ENCODE assay signal across 8 cellular contexts in the genomic region with DNA sequence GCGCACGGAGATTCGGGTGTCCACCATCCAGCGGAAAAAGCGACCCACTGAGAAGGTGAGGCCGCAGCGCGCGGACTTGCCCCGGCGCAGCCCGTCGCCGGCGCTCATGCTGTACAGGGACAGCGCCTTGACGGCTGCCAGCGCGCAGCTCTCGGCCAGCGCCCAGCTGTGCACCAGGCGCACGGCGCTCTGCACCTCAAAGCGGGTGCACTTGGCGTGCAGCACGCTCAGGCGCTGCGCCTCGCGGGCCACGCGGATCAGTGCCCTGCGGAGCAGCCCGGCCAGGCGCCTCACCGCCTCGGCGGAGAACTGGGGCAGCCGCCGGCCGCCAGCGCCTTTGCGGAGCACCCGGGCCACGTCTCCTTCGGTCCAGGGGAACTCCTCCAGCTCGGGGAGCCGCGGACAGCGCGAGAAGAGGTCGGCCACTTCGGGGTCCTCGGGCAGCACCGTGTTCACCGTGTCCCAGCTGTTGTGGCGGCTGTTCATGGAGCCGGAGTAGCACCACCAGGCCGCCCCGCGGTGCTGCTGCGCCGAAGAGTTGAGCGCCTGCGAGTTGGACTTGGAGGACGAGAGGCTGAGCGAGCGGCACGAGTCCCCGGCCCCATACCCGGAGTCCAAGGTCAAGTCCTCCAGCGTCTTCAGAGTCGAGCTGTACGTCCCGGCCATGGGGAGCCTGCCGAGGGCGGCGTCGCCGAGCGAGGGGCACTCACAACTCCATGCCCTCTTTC. TPM values are rescaled to one million over a fixed set of nuclear protein-coding genes. Genes with fewer than 3 reads are reported as not detected.
A peak's percentile ranks its signal among the peaks of the same experiment; 100 is the strongest.
DNase-seq lines count a peak whose midpoint lies in the region; ATAC-seq, FAIRE-seq and TF ChIP-seq lines count a peak whose summit lies in the region.

No MANE protein-coding gene starts in this region.

- DNase-seq in NCI-H1436 (lab: John Stamatoyannopoulos, UW) (peak; percentile 8), NCI-H1436 treated with DMSO at 0.1 percent for 48 hours (lab: John Stamatoyannopoulos, UW) (no peak), SK-N-SH (peak; percentile 75), heart right ventricle (peak; percentile 40 to 71), posterior cingulate gyrus (peak; percentile 27 to 93 (median 54)), H54 (ENCODE audit: insufficient read length, low spot score) (no peak)
- DNase-seq in activated naive CD8-positive, alpha-beta T cell treated with anti-CD3 and anti-CD28 coated beads, Interleukin-2, amount 50 U/mL, for 16 hours (ENCODE audit: low read depth, low spot score) = peak; percentile 4

- H3K27ac ChIP-seq in SK-N-SH (ENCODE audit: low read depth in 2 of 2, low read length in 1 of 2) (peak overlapping the region; percentile 35 to 63; a peak in 3 of 4 replicates), heart right ventricle (peak overlapping the region; percentile 26 to 87 (median 80))

- no peak for TF ChIP-seq EP300 in SK-N-SH (IDR thresholded peaks at IDR 0.05; ENCODE audit: borderline replicate concordance in 1 of 2, low read depth in 1 of 2, low read length in 1 of 2)

- H3K4me3 ChIP-seq in SK-N-SH (ENCODE audit: low read depth in 2 of 2, low read length in 1 of 2) = peak overlapping the region; percentile 72 to 76
- peak overlapping the region; percentile 26 to 88 (median 68) for H3K4me3 ChIP-seq in heart right ventricle

- peaks cover 5% of the 10 kb centered on the region; the same call in 1 of the 2 replicates for H3K79me2 ChIP-seq in SK-N-SH (ENCODE audit: insufficient read depth)

- no peak; the same call in 1 of the 2 replicates for TF ChIP-seq RAD21 in SK-N-SH (IDR thresholded peaks at IDR 0.05; ENCODE audit: low read length)

- intact Hi-C loops in heart right ventricle (cut with DNase I) (loop anchor here in 7 of 10 donors (5.0 to 10.0 kb wide), 11 partner anchors 45 to 500 kb away; a partner anchor contains a TSS), posterior cingulate gyrus (cut with DNase I) (loop anchor here (5.0 kb wide), 3 partner anchors 250 to 500 kb away; a partner anchor contains a TSS)

- no peak for FAIRE-seq in H54 (lab: Jason Lieb, UNC)

- WGBS in SK-N-SH (ENCODE audit: low lambda C conversion rate) = 0% methylated on average over 8 of the region's 82 CpGs
- 0 to 1% methylated on average over 80 to 82 of the region's 82 CpGs for WGBS in heart right ventricle, 2 donors

- peak; percentile 12 for ATAC-seq in HG03196 (IDR thresholded peaks at IDR 0.05; ENCODE audit: unreplicated experiment)
- peak; percentile 38 to 86 (median 52) for ATAC-seq in heart right ventricle

- H3K9ac ChIP-seq in SK-N-SH = peak overlapping the region; percentile 54; the same call in 1 of the 2 replicates

- H3K36me3 ChIP-seq in SK-N-SH (replicated peaks in 1 of 2; ENCODE audit: control insufficient read depth in 1 of 2, insufficient read depth in 2 of 2, low read length in 1 of 2) (no peaks in the 10 kb centered on the region), heart right ventricle (no peaks in the 10 kb centered on the region)

- H3K4me1 ChIP-seq in SK-N-SH (ENCODE audit: control insufficient read depth in 1 of 2, insufficient read depth in 2 of 2, low read depth in 1 of 2, low read length in 1 of 2) = peaks cover 18 to 33% of the 10 kb centered on the region in 2 experiments; a peak in 3 of 4 replicates
- peaks cover 9 to 46% (median 37%) of the 10 kb centered on the region in 9 donors for H3K4me1 ChIP-seq in heart right ventricle

- TF ChIP-seq CTCF in SK-N-SH (IDR thresholded peaks at IDR 0.05) (no peak), heart right ventricle (IDR thresholded peaks at IDR 0.05) (peak in 3 of 9 donors; percentile 10 to 32 (median 25))

- H4K20me1 ChIP-seq in SK-N-SH (ENCODE audit: insufficient read depth) = peaks cover 14% of the 10 kb centered on the region; the same call in 1 of the 2 replicates

- TF ChIP-seq POLR2A in H54 (IDR thresholded peaks at IDR 0.05; ENCODE audit: low read depth, low read length) = no peak

- H3F3A ChIP-seq in SK-N-SH (replicated peaks; ENCODE audit: insufficient read depth) = no peaks in the 10 kb centered on the region

- H3K9me3 ChIP-seq in SK-N-SH (no peaks in the 10 kb centered on the region), heart right ventricle (no peaks in the 10 kb centered on the region)

- no peaks in the 10 kb centered on the region for H3K9me2 ChIP-seq in SK-N-SH

- CTCF ChIA-PET in SK-N-SH (lab: Yijun Ruan, JAX) = interaction anchor here (0.8 to 13.4 kb wide), 29 partner anchors 10 to 506 kb away, joined by 3 to 240 read pairs (median 4); no protein-coding TSS in a partner anchor

- POLR2A ChIA-PET in SK-N-SH (lab: Yijun Ruan, JAX) = interaction anchor here (0.6 to 2.5 kb wide), 12 partner anchors 11 to 207 kb away, joined by 3 to 20 read pairs (median 4); no protein-coding TSS in a partner anchor

- peak overlapping the region; percentile 96 for H3K4me2 ChIP-seq in SK-N-SH

- peak overlapping the region; percentile 76 for H2AFZ ChIP-seq in SK-N-SH (ENCODE audit: low read depth)

- H3K27me3 ChIP-seq in SK-N-SH (ENCODE audit: insufficient read depth) = no peaks in the 10 kb centered on the region
- peaks cover 0 to 43% (median 32%) of the 10 kb centered on the region in 7 donors for H3K27me3 ChIP-seq in heart right ventricle

TF ChIP-seq in SK-N-SH, 30 proteins besides CTCF, POLR2A, EP300 and RAD21:
- TF ChIP-seq, protein P1, sequence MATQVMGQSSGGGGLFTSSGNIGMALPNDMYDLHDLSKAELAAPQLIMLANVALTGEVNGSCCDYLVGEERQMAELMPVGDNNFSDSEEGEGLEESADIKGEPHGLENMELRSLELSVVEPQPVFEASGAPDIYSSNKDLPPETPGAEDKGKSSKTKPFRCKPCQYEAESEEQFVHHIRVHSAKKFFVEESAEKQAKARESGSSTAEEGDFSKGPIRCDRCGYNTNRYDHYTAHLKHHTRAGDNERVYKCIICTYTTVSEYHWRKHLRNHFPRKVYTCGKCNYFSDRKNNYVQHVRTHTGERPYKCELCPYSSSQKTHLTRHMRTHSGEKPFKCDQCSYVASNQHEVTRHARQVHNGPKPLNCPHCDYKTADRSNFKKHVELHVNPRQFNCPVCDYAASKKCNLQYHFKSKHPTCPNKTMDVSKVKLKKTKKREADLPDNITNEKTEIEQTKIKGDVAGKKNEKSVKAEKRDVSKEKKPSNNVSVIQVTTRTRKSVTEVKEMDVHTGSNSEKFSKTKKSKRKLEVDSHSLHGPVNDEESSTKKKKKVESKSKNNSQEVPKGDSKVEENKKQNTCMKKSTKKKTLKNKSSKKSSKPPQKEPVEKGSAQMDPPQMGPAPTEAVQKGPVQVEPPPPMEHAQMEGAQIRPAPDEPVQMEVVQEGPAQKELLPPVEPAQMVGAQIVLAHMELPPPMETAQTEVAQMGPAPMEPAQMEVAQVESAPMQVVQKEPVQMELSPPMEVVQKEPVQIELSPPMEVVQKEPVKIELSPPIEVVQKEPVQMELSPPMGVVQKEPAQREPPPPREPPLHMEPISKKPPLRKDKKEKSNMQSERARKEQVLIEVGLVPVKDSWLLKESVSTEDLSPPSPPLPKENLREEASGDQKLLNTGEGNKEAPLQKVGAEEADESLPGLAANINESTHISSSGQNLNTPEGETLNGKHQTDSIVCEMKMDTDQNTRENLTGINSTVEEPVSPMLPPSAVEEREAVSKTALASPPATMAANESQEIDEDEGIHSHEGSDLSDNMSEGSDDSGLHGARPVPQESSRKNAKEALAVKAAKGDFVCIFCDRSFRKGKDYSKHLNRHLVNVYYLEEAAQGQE (IDR thresholded peaks at IDR 0.05; ENCODE audit: low read depth, low read length) = 0 out of 2 replicates have a peak, but pooled peaks have one; percentile 14
- TF ChIP-seq MXI1 (IDR thresholded peaks at IDR 0.05; ENCODE audit: low read depth, low read length) = peak; percentile 73
- TF ChIP-seq YY1 (IDR thresholded peaks at IDR 0.05; ENCODE audit: low read depth) = 0 out of 2 replicates have a peak, but pooled peaks have one; percentile 1
- TF ChIP-seq, protein P2, sequence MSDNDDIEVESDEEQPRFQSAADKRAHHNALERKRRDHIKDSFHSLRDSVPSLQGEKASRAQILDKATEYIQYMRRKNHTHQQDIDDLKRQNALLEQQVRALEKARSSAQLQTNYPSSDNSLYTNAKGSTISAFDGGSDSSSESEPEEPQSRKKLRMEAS (IDR thresholded peaks at IDR 0.05; ENCODE audit: low read depth) = peak; percentile 74; the same call in 1 of the 2 replicates
- TF ChIP-seq EZH2phosphoT487 (IDR thresholded peaks at IDR 0.05; ENCODE audit: borderline replicate concordance, low read depth) = no peak
- peak; percentile 21; the same call in 1 of the 2 replicates for TF ChIP-seq FOXM1 (IDR thresholded peaks at IDR 0.05; ENCODE audit: low read depth)

RNA-seq across cellular contexts. Expression of a gene that starts 0.7 kb away (rescaled TPM):
- polyA plus RNA-seq in SK-N-SH (2012; rRNA removed) = 4.9 and 7.8 TPM in 2 replicates
- 3.2 and 5.2 TPM in 2 replicates for polyA plus RNA-seq in SK-N-SH (2012; cell fraction: cytosol; rRNA removed)
- polyA plus RNA-seq in SK-N-SH (2012; cell fraction: nucleus; rRNA removed) = 14.8 and 16.0 TPM in 2 replicates
- 10 to 100 TPM in 9 of 10 donors, 1 to 10 TPM in 1; 7.3 to 19.1 (median 15.8) TPM for total RNA-seq in heart right ventricle
- polyA plus RNA-seq in heart right ventricle = 10 to 100 TPM in 1 of 2 donors, 1 to 10 TPM in 1; 2.5 to 11.0 TPM

Comparison
In these comparisons a context has a peak if more than half of its experiments do, and no peak if none do; other contexts are left out.
1. DNase-seq: peak in NCI-H1436 (single experiment), SK-N-SH (single experiment), activated naive CD8-positive, alpha-beta T cell treated with anti-CD3 and anti-CD28 coated beads, Interleukin-2, amount 50 U/mL, for 16 hours (single experiment), heart right ventricle (2 of 2) and posterior cingulate gyrus (10 of 10); none in NCI-H1436 treated with DMSO at 0.1 percent for 48 hours (single experiment) and H54 (single experiment).